1 cellular context compared by ENCODE assay signal in genomic region chr1:160855181-160855981, GRCh38.
TF ChIP-seq lines count a peak whose summit lies in the region.

No MANE protein-coding gene starts in this region.

TF ChIP-seq in H1, 55 proteins besides CTCF, POLR2A, EP300 and RAD21 (continued from another document):
- TF ChIP-seq, protein P1, sequence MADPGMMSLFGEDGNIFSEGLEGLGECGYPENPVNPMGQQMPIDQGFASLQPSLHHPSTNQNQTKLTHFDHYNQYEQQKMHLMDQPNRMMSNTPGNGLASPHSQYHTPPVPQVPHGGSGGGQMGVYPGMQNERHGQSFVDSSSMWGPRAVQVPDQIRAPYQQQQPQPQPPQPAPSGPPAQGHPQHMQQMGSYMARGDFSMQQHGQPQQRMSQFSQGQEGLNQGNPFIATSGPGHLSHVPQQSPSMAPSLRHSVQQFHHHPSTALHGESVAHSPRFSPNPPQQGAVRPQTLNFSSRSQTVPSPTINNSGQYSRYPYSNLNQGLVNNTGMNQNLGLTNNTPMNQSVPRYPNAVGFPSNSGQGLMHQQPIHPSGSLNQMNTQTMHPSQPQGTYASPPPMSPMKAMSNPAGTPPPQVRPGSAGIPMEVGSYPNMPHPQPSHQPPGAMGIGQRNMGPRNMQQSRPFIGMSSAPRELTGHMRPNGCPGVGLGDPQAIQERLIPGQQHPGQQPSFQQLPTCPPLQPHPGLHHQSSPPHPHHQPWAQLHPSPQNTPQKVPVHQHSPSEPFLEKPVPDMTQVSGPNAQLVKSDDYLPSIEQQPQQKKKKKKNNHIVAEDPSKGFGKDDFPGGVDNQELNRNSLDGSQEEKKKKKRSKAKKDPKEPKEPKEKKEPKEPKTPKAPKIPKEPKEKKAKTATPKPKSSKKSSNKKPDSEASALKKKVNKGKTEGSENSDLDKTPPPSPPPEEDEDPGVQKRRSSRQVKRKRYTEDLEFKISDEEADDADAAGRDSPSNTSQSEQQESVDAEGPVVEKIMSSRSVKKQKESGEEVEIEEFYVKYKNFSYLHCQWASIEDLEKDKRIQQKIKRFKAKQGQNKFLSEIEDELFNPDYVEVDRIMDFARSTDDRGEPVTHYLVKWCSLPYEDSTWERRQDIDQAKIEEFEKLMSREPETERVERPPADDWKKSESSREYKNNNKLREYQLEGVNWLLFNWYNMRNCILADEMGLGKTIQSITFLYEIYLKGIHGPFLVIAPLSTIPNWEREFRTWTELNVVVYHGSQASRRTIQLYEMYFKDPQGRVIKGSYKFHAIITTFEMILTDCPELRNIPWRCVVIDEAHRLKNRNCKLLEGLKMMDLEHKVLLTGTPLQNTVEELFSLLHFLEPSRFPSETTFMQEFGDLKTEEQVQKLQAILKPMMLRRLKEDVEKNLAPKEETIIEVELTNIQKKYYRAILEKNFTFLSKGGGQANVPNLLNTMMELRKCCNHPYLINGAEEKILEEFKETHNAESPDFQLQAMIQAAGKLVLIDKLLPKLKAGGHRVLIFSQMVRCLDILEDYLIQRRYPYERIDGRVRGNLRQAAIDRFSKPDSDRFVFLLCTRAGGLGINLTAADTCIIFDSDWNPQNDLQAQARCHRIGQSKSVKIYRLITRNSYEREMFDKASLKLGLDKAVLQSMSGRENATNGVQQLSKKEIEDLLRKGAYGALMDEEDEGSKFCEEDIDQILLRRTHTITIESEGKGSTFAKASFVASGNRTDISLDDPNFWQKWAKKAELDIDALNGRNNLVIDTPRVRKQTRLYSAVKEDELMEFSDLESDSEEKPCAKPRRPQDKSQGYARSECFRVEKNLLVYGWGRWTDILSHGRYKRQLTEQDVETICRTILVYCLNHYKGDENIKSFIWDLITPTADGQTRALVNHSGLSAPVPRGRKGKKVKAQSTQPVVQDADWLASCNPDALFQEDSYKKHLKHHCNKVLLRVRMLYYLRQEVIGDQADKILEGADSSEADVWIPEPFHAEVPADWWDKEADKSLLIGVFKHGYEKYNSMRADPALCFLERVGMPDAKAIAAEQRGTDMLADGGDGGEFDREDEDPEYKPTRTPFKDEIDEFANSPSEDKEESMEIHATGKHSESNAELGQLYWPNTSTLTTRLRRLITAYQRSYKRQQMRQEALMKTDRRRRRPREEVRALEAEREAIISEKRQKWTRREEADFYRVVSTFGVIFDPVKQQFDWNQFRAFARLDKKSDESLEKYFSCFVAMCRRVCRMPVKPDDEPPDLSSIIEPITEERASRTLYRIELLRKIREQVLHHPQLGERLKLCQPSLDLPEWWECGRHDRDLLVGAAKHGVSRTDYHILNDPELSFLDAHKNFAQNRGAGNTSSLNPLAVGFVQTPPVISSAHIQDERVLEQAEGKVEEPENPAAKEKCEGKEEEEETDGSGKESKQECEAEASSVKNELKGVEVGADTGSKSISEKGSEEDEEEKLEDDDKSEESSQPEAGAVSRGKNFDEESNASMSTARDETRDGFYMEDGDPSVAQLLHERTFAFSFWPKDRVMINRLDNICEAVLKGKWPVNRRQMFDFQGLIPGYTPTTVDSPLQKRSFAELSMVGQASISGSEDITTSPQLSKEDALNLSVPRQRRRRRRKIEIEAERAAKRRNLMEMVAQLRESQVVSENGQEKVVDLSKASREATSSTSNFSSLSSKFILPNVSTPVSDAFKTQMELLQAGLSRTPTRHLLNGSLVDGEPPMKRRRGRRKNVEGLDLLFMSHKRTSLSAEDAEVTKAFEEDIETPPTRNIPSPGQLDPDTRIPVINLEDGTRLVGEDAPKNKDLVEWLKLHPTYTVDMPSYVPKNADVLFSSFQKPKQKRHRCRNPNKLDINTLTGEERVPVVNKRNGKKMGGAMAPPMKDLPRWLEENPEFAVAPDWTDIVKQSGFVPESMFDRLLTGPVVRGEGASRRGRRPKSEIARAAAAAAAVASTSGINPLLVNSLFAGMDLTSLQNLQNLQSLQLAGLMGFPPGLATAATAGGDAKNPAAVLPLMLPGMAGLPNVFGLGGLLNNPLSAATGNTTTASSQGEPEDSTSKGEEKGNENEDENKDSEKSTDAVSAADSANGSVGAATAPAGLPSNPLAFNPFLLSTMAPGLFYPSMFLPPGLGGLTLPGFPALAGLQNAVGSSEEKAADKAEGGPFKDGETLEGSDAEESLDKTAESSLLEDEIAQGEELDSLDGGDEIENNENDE (IDR thresholded peaks at IDR 0.05; ENCODE audit: insufficient replicate concordance, low read length) = no peak
- TF ChIP-seq SIRT6 (IDR thresholded peaks at IDR 0.05; ENCODE audit: low read length) = no peak
- TF ChIP-seq BRCA1 (IDR thresholded peaks at IDR 0.05; ENCODE audit: low read depth, low read length) = no peak
- no peak for TF ChIP-seq SAP30 (IDR thresholded peaks at IDR 0.05; ENCODE audit: insufficient read depth, insufficient replicate concordance, low read length)
- TF ChIP-seq TAF1 (IDR thresholded peaks at IDR 0.05; ENCODE audit: low read depth, low read length) = no peak
- no peak for TF ChIP-seq SUZ12 (IDR thresholded peaks at IDR 0.05; ENCODE audit: low read length)
- TF ChIP-seq NRF1 (IDR thresholded peaks at IDR 0.05; ENCODE audit: low read depth, low read length) = no peak
- no peak for TF ChIP-seq HDAC6 (IDR thresholded peaks at IDR 0.05; ENCODE audit: low read depth, low read length)
- TF ChIP-seq CREB1 (IDR thresholded peaks at IDR 0.05) = no peak
- no peak for TF ChIP-seq MAFK (IDR thresholded peaks at IDR 0.05; ENCODE audit: low read depth, low read length)
- TF ChIP-seq PHF8 (conservative IDR thresholded peaks at IDR 0.05; ENCODE audit: low read depth, low read length) = no peak
- TF ChIP-seq RNF2 (IDR thresholded peaks at IDR 0.05; ENCODE audit: borderline replicate concordance, low read depth, low read length, missing control alignments, poor library complexity, severe bottlenecking) = no peak
- no peak for TF ChIP-seq JUND (IDR thresholded peaks at IDR 0.05; ENCODE audit: low read length)
- TF ChIP-seq SP2 (IDR thresholded peaks at IDR 0.05; ENCODE audit: low read length) = no peak
- TF ChIP-seq RXRA (IDR thresholded peaks at IDR 0.05; ENCODE audit: insufficient read depth, low read depth, low read length) = no peak
- TF ChIP-seq KDM1A (IDR thresholded peaks at IDR 0.05; ENCODE audit: borderline replicate concordance, low read length) = no peak
- no peak for TF ChIP-seq TBP (IDR thresholded peaks at IDR 0.05; ENCODE audit: low read depth, low read length)
- TF ChIP-seq JUN (IDR thresholded peaks at IDR 0.05; ENCODE audit: low read depth, low read length) = no peak
- TF ChIP-seq CBX8 (IDR thresholded peaks at IDR 0.05; ENCODE audit: borderline replicate concordance, low read depth, low read length) = no peak
